10 cellular contexts compared by ENCODE assay signal in the genomic region with DNA sequence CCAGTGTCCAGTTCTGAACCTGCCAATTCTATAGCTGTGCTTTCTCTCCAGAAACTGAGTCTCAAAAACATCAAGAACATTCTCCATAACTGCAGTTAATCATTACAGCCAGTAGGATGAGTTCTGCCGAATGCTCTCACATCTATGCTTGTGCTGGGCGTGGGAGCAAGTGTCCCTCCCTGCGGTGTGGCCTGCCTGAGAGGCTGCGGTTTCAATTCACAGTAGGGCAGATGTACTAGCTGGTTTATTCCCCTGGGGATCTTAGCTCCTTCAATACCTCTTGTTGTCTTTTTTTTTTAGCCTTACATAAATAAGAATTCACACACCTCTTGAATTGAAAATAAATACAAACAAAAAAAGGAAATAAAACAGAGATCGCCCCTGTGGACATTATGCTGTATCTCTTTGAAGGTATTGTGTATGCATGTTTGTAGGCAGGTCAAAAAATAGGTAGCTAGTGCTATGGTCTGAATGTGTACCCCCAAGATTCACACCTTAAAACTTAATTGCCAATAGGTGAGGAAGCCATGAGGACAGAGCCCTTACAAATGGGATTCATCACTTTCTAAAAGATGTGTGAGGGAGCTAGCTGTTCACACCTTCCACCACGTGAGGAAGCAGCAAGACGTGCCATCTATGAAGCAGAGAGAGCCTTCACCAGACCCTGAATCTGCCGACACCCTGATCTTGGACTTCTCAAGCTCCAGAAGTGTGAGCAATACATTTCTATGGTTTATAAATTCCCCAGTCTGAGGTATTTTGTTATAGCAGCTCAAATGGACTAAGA.
A peak's percentile ranks its signal among the peaks of the same experiment; 100 is the strongest.
DNase-seq lines count a peak whose midpoint lies in the region; ATAC-seq, FAIRE-seq and TF ChIP-seq lines count a peak whose summit lies in the region.
"Had no signal": no experiment of that assay in that cellular context is flagged by ENCODE, and none has a peak within 500 bp of the region (broad histone marks: within the 10 kb centered on the region; RNA-seq: fewer than 3 reads in every experiment).

No MANE protein-coding gene starts in this region.

- H3K4me3 ChIP-seq in gastroesophageal sphincter = no peak overlapping the region

- H3K36me3 ChIP-seq in gastroesophageal sphincter = no peaks in the 10 kb centered on the region

- no peaks in the 10 kb centered on the region for H3K4me1 ChIP-seq in gastroesophageal sphincter

- no peak for TF ChIP-seq EP300 in gastroesophageal sphincter (IDR thresholded peaks at IDR 0.05)

- 85% methylated on average over 5 to 7 of the region's 8 CpGs for WGBS in gastroesophageal sphincter (ENCODE audit: low coverage in 1 of 2), 2 donors

- H3K27ac ChIP-seq in gastroesophageal sphincter = no peak overlapping the region

- DNase-seq in islet precursor cell (peak; percentile 45), nucleus accumbens (lab: John Stamatoyannopoulos, UW) (no peak), DMS79 (lab: John Stamatoyannopoulos, UW) (no peak), frontal cortex (ENCODE audit: low spot score in 2 of 2) (no peak)
- DNase-seq: activated CD4-positive, alpha-beta T cell treated with anti-CD3 and anti-CD28 coated beads, Interleukin-2, amount 50 U/mL, for 4 hours; NCI-H1436 had no signal

- H3K9me3 ChIP-seq in gastroesophageal sphincter = no peaks in the 10 kb centered on the region

- H3K27me3 ChIP-seq in gastroesophageal sphincter = no peaks in the 10 kb centered on the region

- no peak for TF ChIP-seq POLR2A in gastroesophageal sphincter (IDR thresholded peaks at IDR 0.05)

- ATAC-seq in GM18520 (IDR thresholded peaks at IDR 0.05; ENCODE audit: unreplicated experiment) (peak; percentile 56), GM21786 (IDR thresholded peaks at IDR 0.05; ENCODE audit: unreplicated experiment) (peak; percentile 95), HG03571 (IDR thresholded peaks at IDR 0.05; ENCODE audit: unreplicated experiment) (peak; percentile 87), gastroesophageal sphincter (no peak)

- no peak for TF ChIP-seq CTCF in gastroesophageal sphincter (IDR thresholded peaks at IDR 0.05)

- no peak for FAIRE-seq in frontal cortex (lab: Jason Lieb, UNC)
